8 cellular contexts compared by ENCODE assay signal in the genomic region with DNA sequence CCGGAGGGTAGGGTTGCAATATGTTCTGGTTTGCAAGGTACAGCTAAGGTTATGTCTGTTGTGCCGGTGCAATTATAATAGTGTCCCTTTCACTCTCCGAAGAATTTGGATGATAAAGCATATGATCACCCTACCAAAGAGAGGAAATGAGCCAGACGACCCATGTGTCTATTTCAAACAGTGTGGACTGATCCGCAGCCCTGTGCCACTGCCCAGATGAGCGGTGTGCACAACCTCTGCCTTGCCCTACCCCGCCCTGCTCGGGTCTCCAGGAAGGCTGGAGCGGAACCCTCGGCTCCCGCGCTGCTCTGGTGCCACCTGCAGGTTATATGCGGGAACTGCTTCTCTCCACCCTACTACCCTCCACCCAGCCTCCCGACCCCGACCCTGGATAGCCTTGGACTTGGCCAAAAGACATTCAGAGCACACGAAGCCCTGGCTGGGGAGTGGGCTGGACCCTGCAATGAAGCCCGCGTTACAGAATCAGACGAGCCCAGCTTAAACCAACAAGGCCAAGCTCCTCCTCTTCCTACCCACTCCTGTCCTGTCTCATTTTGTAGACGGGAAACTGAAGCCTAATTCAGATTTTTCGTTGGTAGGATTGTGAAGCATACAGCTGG.
DNase-seq lines count a peak whose midpoint lies in the region; ATAC-seq and TF ChIP-seq lines count a peak whose summit lies in the region.

No MANE protein-coding gene starts in this region.

- H3K27me3 Mint-ChIP-seq in activated naive CD8-positive, alpha-beta T cell treated with anti-CD3 and anti-CD28 coated beads, Interleukin-2, amount 50 U/mL, for 24 hours = peaks cover 34% of the 10 kb centered on the region

- ATAC-seq in GM18505 (IDR thresholded peaks at IDR 0.05; ENCODE audit: unreplicated experiment) (peak; percentile 69), sciatic nerve (peak; percentile 92), GM19455 (IDR thresholded peaks at IDR 0.05; ENCODE audit: unreplicated experiment) (no peak)
- peak; percentile 97 for ATAC-seq in activated naive CD8-positive, alpha-beta T cell treated with anti-CD3 and anti-CD28 coated beads, Interleukin-2, amount 50 U/mL, for 24 hours

- peaks cover 2% of the 10 kb centered on the region for H3K4me1 Mint-ChIP-seq in activated naive CD8-positive, alpha-beta T cell treated with anti-CD3 and anti-CD28 coated beads, Interleukin-2, amount 50 U/mL, for 24 hours

- BruUV-seq in A673 (replicated peaks; lab: Mats Ljungman, UMichigan) = no TSS peak

- H3K4me1 ChIP-seq in A673 (ENCODE audit: insufficient read depth, low read length, poor library complexity, severe bottlenecking) = no peaks in the 10 kb centered on the region
- H3K4me1 ChIP-seq in left ventricle myocardium inferior = peaks cover 8% of the 10 kb centered on the region

- H3K36me3 Mint-ChIP-seq in activated naive CD8-positive, alpha-beta T cell treated with anti-CD3 and anti-CD28 coated beads, Interleukin-2, amount 50 U/mL, for 24 hours (ENCODE audit: low read depth) = no peaks in the 10 kb centered on the region

- CTCF ChIA-PET in A673 (lab: Charles Lee) = interaction anchor here (0.6 to 1.0 kb wide), 3 partner anchors 45 to 205 kb away, joined by 3 to 7 read pairs (median 4); no protein-coding TSS in a partner anchor

- intact Hi-C loops in A673 (cut with micrococcal nuclease; ENCODE audit: unreplicated experiment) = loop anchor here (1.0 to 5.0 kb wide), 3 partner anchors 71 to 402 kb away; no protein-coding TSS in a partner anchor
- intact Hi-C loops in left ventricle myocardium inferior (cut with micrococcal nuclease) = loop anchor here (5.0 to 10.0 kb wide), 2 partner anchors 65 to 92 kb away; a partner anchor contains a TSS
- intact Hi-C loops in sciatic nerve (cut with DNase I) = no loop called here

- TF ChIP-seq POLR2A in GM18505 (IDR thresholded peaks at IDR 0.05; ENCODE audit: borderline replicate concordance, extremely low read depth, insufficient read depth, insufficient read length) = no peak

- H3K9me3 ChIP-seq in A673 (ENCODE audit: low read depth, low read length, poor library complexity, severe bottlenecking) (peaks cover 6% of the 10 kb centered on the region), left ventricle myocardium inferior (replicated peaks) (no peaks in the 10 kb centered on the region)

- H3K27ac Mint-ChIP-seq in activated naive CD8-positive, alpha-beta T cell treated with anti-CD3 and anti-CD28 coated beads, Interleukin-2, amount 50 U/mL, for 24 hours = no peak overlapping the region

- TF ChIP-seq CTCF in A673 (conservative IDR thresholded peaks at IDR 0.05; ENCODE audit: low read depth, low read length) (peak; percentile 89), left ventricle myocardium inferior (IDR thresholded peaks at IDR 0.05; ENCODE audit: borderline replicate concordance) (peak; percentile 91)

- no peaks in the 10 kb centered on the region for H3K36me3 ChIP-seq in A673 (ENCODE audit: insufficient read depth, low read length, poor library complexity, severe bottlenecking)
- H3K36me3 ChIP-seq in left ventricle myocardium inferior = no peaks in the 10 kb centered on the region

- H3K9me3 Mint-ChIP-seq in activated naive CD8-positive, alpha-beta T cell treated with anti-CD3 and anti-CD28 coated beads, Interleukin-2, amount 50 U/mL, for 24 hours = no peaks in the 10 kb centered on the region

- no peak overlapping the region for H3K4me3 Mint-ChIP-seq in activated naive CD8-positive, alpha-beta T cell treated with anti-CD3 and anti-CD28 coated beads, Interleukin-2, amount 50 U/mL, for 24 hours

- H3K4me3 ChIP-seq in A673 (ENCODE audit: low read depth, low read length, poor library complexity, severe bottlenecking) (no peak overlapping the region), left ventricle myocardium inferior (no peak overlapping the region)

- H3K27me3 ChIP-seq in A673 (replicated peaks; ENCODE audit: insufficient read depth, low read depth, low read length, poor library complexity) (peaks cover 61% of the 10 kb centered on the region), left ventricle myocardium inferior (ENCODE audit: low read depth) (peaks cover 25% of the 10 kb centered on the region)

- H3K27ac ChIP-seq in A673 (ENCODE audit: low read depth, low read length, poor library complexity, severe bottlenecking) (no peak overlapping the region), left ventricle myocardium inferior (replicated peaks) (no peak overlapping the region)

- POLR2A ChIA-PET in A673 (lab: Charles Lee; ENCODE audit: low non-redundant PET) = no interaction called here

- peak; percentile 63 for DNase-seq in A673 (ENCODE audit: low spot score)
- peak; percentile 71 for DNase-seq in LoVo (ENCODE audit: low spot score)
- DNase-seq in T follicular helper cell (ENCODE audit: low read depth) = peak; percentile 43
- DNase-seq in activated naive CD8-positive, alpha-beta T cell treated with anti-CD3 and anti-CD28 coated beads, Interleukin-2, amount 50 U/mL, for 24 hours = peak; percentile 75
- DNase-seq in left ventricle myocardium inferior = peak; percentile 62
- DNase-seq in sciatic nerve (ENCODE audit: low spot score) = peak; percentile 82
